ENCODE assay signal across 15 cellular contexts in genomic region chr6:89689732-89690131, GRCh38. TPM values are rescaled to one million over a fixed set of nuclear protein-coding genes. Genes with fewer than 3 reads are reported as not detected.
DNase-seq lines count a peak whose midpoint lies in the region; ATAC-seq, FAIRE-seq and TF ChIP-seq lines count a peak whose summit lies in the region.
"Had no signal": no experiment of that assay in that cellular context is flagged by ENCODE, and none has a peak within 500 bp of the region (broad histone marks: within the 10 kb centered on the region; RNA-seq: fewer than 3 reads in every experiment).

No MANE protein-coding gene starts in this region.

- no peak overlapping the region for H3K4me3 Mint-ChIP-seq in HFFc6
- no peak overlapping the region for H3K4me3 Mint-ChIP-seq in activated T-helper 1 cell treated with anti-CD3 and anti-CD28 coated beads, Interleukin-12 subunit alpha, Interleukin-12 subunit beta, Interleukin-2, Interleukin-4 antibody, amounts not matched to agents 30 ng/mL and 10 ng/mL and 1 ng/mL, durations not matched to agents 14 hours and 24 hours and 36 hours
- H3K4me3 Mint-ChIP-seq: naive B cell had no signal

- no peak for TF ChIP-seq CTCF in psoas muscle (IDR thresholded peaks at IDR 0.05)
- TF ChIP-seq CTCF in HFFc6 (IDR thresholded peaks at IDR 0.05), result no peak
- no peak for TF ChIP-seq CTCF in kidney (IDR thresholded peaks at IDR 0.05; ENCODE audit: borderline replicate concordance, extremely low read depth, insufficient read depth)

- no peak overlapping the region for H3K4me3 ChIP-seq in HUES48 (ENCODE audit: low read depth, low read length)
- no peak overlapping the region for H3K4me3 ChIP-seq in psoas muscle
- H3K4me3 ChIP-seq in kidney (ENCODE audit: low read length in 2 of 2), result no peak overlapping the region
- H3K4me3 ChIP-seq: body of pancreas had no signal

- H3K27me3 ChIP-seq in HUES48 (ENCODE audit: control insufficient read depth, insufficient read depth, low read length) (no peaks in the 10 kb centered on the region), psoas muscle (ENCODE audit: insufficient read depth in 3 of 3, low read length in 2 of 3) (no peaks in the 10 kb centered on the region)
- H3K27me3 ChIP-seq: body of pancreas had no signal

- H3K9ac ChIP-seq in HUES48 (ENCODE audit: low read depth, low read length) (peak overlapping the region; percentile 39), kidney (ENCODE audit: low read length in 2 of 2) (no peak overlapping the region)

- DNase-seq in SIG-M5 treated with dmso at 0.1 percent for 504 hours (lab: John Stamatoyannopoulos, UW; ENCODE audit: unreplicated experiment) (peak; percentile 93), head of caudate nucleus (peak in 41 of 42 donors; percentile 34 to 89 (median 73)), psoas muscle (no peak), HFFc6 (no peak), kidney (no peak), A172 (ENCODE audit: low spot score) (no peak)
- DNase-seq in activated T-helper 1 cell treated with anti-CD3 and anti-CD28 coated beads, Interleukin-12 subunit alpha, Interleukin-12 subunit beta, Interleukin-2, Interleukin-4 antibody, amounts not matched to agents 30 ng/mL and 10 ng/mL and 1 ng/mL, durations not matched to agents 14 hours and 24 hours and 36 hours (ENCODE audit: low spot score), result no peak
- DNase-seq: activated CD4-positive, alpha-beta T cell treated with anti-CD3 and anti-CD28 coated beads, Interleukin-2, amount 50 U/mL, for 4 hours; DND-41; foreskin fibroblast; naive B cell; NCI-H187 treated with DMSO at 0.1 percent for 48 hours had no signal

- FAIRE-seq in kidney (lab: Jason Lieb, UNC), result no peak

- ATAC-seq in psoas muscle, result peak in 3 of 4 donors; percentile 28 to 47 (median 35)
- ATAC-seq: body of pancreas had no signal

- H3K9me3 ChIP-seq in HUES48 (ENCODE audit: control insufficient read depth, insufficient read depth, low read length) (no peaks in the 10 kb centered on the region), psoas muscle (no peaks in the 10 kb centered on the region), kidney (ENCODE audit: control insufficient read depth in 1 of 2, low read length in 2 of 2) (no peaks in the 10 kb centered on the region)
- H3K9me3 ChIP-seq: body of pancreas had no signal

- H3K4me1 Mint-ChIP-seq in HFFc6 (ENCODE audit: low read depth), result no peaks in the 10 kb centered on the region
- H3K4me1 Mint-ChIP-seq in activated T-helper 1 cell treated with anti-CD3 and anti-CD28 coated beads, Interleukin-12 subunit alpha, Interleukin-12 subunit beta, Interleukin-2, Interleukin-4 antibody, amounts not matched to agents 30 ng/mL and 10 ng/mL and 1 ng/mL, durations not matched to agents 14 hours and 24 hours and 36 hours (ENCODE audit: low read depth), result no peaks in the 10 kb centered on the region

- peak overlapping the region; percentile 97 for H3K27ac ChIP-seq in HUES48 (ENCODE audit: low read depth, low read length)
- no peak overlapping the region for H3K27ac ChIP-seq in psoas muscle
- no peak overlapping the region for H3K27ac ChIP-seq in kidney (ENCODE audit: low read depth in 2 of 2, low read length in 2 of 2)
- H3K27ac ChIP-seq: body of pancreas, RWPE1 had no signal

- WGBS in psoas muscle, 3 donors, result 47 to 52% (median 51%) methylated on average over 5 of the region's 5 CpGs

- peaks cover 98% of the 10 kb centered on the region for H3K36me3 ChIP-seq in HUES48 (ENCODE audit: control insufficient read depth, insufficient read depth, low read length)
- peaks cover 15 to 100% of the 10 kb centered on the region in 2 donors for H3K36me3 ChIP-seq in psoas muscle (ENCODE audit: insufficient read depth in 1 of 2, low read depth in 1 of 2)
- H3K36me3 ChIP-seq in kidney (ENCODE audit: control insufficient read depth in 1 of 2, insufficient read depth in 2 of 2, low read length in 2 of 2), result peaks cover 56 to 61% of the 10 kb centered on the region in 2 donors

- H3K9me3 Mint-ChIP-seq in HFFc6, result no peaks in the 10 kb centered on the region
- no peaks in the 10 kb centered on the region for H3K9me3 Mint-ChIP-seq in activated T-helper 1 cell treated with anti-CD3 and anti-CD28 coated beads, Interleukin-12 subunit alpha, Interleukin-12 subunit beta, Interleukin-2, Interleukin-4 antibody, amounts not matched to agents 30 ng/mL and 10 ng/mL and 1 ng/mL, durations not matched to agents 14 hours and 24 hours and 36 hours
- H3K9me3 Mint-ChIP-seq: naive B cell had no signal

- H3K4me1 ChIP-seq in HUES48 (ENCODE audit: control insufficient read depth, insufficient read depth, low read length), result peaks cover 47% of the 10 kb centered on the region
- peaks cover 4% of the 10 kb centered on the region for H3K4me1 ChIP-seq in psoas muscle
- H3K4me1 ChIP-seq in kidney (ENCODE audit: control insufficient read depth in 1 of 2, insufficient read depth in 1 of 2, low read depth in 1 of 2, low read length in 2 of 2), result no peaks in the 10 kb centered on the region
- H3K4me1 ChIP-seq: body of pancreas had no signal

- no peak overlapping the region for H3K27ac Mint-ChIP-seq in HFFc6
- no peak overlapping the region for H3K27ac Mint-ChIP-seq in activated T-helper 1 cell treated with anti-CD3 and anti-CD28 coated beads, Interleukin-12 subunit alpha, Interleukin-12 subunit beta, Interleukin-2, Interleukin-4 antibody, amounts not matched to agents 30 ng/mL and 10 ng/mL and 1 ng/mL, durations not matched to agents 14 hours and 24 hours and 36 hours

- intact Hi-C loops in head of caudate nucleus (cut with DNase I) (no loop called here), psoas muscle (cut with DNase I) (loop anchor here in 1 of 2 donors (5.0 kb wide), 1 partner anchor 63 kb away; no protein-coding TSS in a partner anchor), kidney (cut with DNase I) (no loop called here)
- intact Hi-C loops in activated T-helper 1 cell treated with anti-CD3 and anti-CD28 coated beads, Interleukin-12 subunit alpha, Interleukin-12 subunit beta, Interleukin-2, Interleukin-4 antibody, amounts not matched to agents 30 ng/mL and 10 ng/mL and 1 ng/mL, durations not matched to agents 14 hours and 24 hours and 36 hours (cut with micrococcal nuclease), result no loop called here

- peaks cover 29% of the 10 kb centered on the region for H3K36me3 Mint-ChIP-seq in HFFc6 (ENCODE audit: low read depth)
- H3K36me3 Mint-ChIP-seq in activated T-helper 1 cell treated with anti-CD3 and anti-CD28 coated beads, Interleukin-12 subunit alpha, Interleukin-12 subunit beta, Interleukin-2, Interleukin-4 antibody, amounts not matched to agents 30 ng/mL and 10 ng/mL and 1 ng/mL, durations not matched to agents 14 hours and 24 hours and 36 hours (ENCODE audit: low read depth), result peaks cover 56% of the 10 kb centered on the region

- H3K27me3 Mint-ChIP-seq in HFFc6 (ENCODE audit: insufficient read depth), result no peaks in the 10 kb centered on the region
- no peaks in the 10 kb centered on the region for H3K27me3 Mint-ChIP-seq in activated T-helper 1 cell treated with anti-CD3 and anti-CD28 coated beads, Interleukin-12 subunit alpha, Interleukin-12 subunit beta, Interleukin-2, Interleukin-4 antibody, amounts not matched to agents 30 ng/mL and 10 ng/mL and 1 ng/mL, durations not matched to agents 14 hours and 24 hours and 36 hours (ENCODE audit: insufficient read depth)
- H3K27me3 Mint-ChIP-seq: naive B cell had no signal

RNA-seq across cellular contexts. Expression of gene LYRM2, which starts 51.2 kb away (rescaled TPM):
- total RNA-seq in psoas muscle (10 to 100 TPM; 36.3 to 45.6 (median 40.8) TPM), kidney (42.8 TPM)
- polyA plus RNA-seq in psoas muscle (10 to 100 TPM; 22.1 to 71.1 (median 28.8) TPM), kidney (ENCODE audit: insufficient read depth, low read depth, low replicate concordance) (22.6 TPM)
- 10 to 100 TPM; 39.9 to 48.4 (median 44.9) TPM for total RNA-seq in HFFc6 (2021; fragmentation: NEBNext Ultra II Directional; extraction: Animal tissue kit (Norgen Biotek cat#: 25700))
- 38.3 and 40.4 TPM in 2 replicates for total RNA-seq in A172 (2014; rRNA removed; shearing (Covaris generic))
- 32.8 and 34.7 TPM in 2 replicates for total RNA-seq in activated T-helper 1 cell treated with anti-CD3 and anti-CD28 coated beads, Interleukin-12 subunit alpha, Interleukin-12 subunit beta, Interleukin-2, Interleukin-4 antibody, amounts not matched to agents 30 ng/mL and 10 ng/mL and 1 ng/mL, durations not matched to agents 14 hours and 24 hours and 36 hours

Comparison
In these comparisons a context has a peak if more than half of its experiments do, and no peak if none do; other contexts are left out.
1. DNase-seq: peak in SIG-M5 treated with dmso at 0.1 percent for 504 hours (single experiment) and head of caudate nucleus (41 of 42); none in psoas muscle (0 of 2), HFFc6 (single experiment), kidney (single experiment), A172 (single experiment) and activated T-helper 1 cell treated with anti-CD3 and anti-CD28 coated beads, Interleukin-12 subunit alpha, Interleukin-12 subunit beta, Interleukin-2, Interleukin-4 antibody, amounts not matched to agents 30 ng/mL and 10 ng/mL and 1 ng/mL, durations not matched to agents 14 hours and 24 hours and 36 hours (single experiment).